In the genomic region with DNA sequence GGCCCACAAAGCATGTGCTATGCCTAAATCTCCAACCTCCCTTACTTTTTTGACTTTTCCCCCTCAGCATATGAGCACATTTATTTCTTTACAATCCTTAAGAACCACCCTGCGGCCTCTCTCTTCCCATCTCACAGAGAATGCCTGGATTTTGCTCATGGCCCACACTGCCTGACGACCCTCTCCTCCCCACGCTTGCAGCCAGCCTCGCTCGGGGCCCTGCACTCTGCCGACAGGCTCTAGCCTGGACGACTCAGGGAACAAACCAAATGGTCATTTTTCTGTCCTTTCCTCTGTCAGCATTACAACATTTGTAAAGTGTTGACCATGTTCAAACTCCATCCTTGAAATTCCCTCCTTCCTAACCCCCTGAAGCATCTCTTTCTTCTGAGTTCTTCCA, we compare ENCODE assay signal across 14 cellular contexts. TPM values are rescaled to one million over a fixed set of nuclear protein-coding genes. Genes with fewer than 3 reads are reported as not detected.
DNase-seq lines count a peak whose midpoint lies in the region; ATAC-seq and TF ChIP-seq lines count a peak whose summit lies in the region.
"Had no signal": no experiment of that assay in that cellular context is flagged by ENCODE, and none has a peak within 500 bp of the region (broad histone marks: within the 10 kb centered on the region; RNA-seq: fewer than 3 reads in every experiment).

No MANE protein-coding gene starts in this region.

- H3K4me1 Mint-ChIP-seq in nephron: peaks cover 29% of the 10 kb centered on the region

- TF ChIP-seq POLR2A in breast epithelium (IDR thresholded peaks at IDR 0.05): no peak

- no peaks in the 10 kb centered on the region for H3K9me3 ChIP-seq in breast epithelium
- no peaks in the 10 kb centered on the region for H3K9me3 ChIP-seq in mammary epithelial cell (replicated peaks; ENCODE audit: insufficient read depth, low read length)
- H3K9me3 ChIP-seq in Panc1 (ENCODE audit: control insufficient read depth, insufficient read depth, low read depth, low read length): no peaks in the 10 kb centered on the region
- H3K9me3 ChIP-seq: BLaER1, HAP-1 had no signal

- in situ Hi-C loops in mammary epithelial cell (cut with MboI; ENCODE audit: low sequenced_read_pairs in 2 of 2) (no loop called here), Panc1 (cut with HindIII; ENCODE audit: low pct_unique_long_range_greater_than_20kb, low sequenced_read_pairs) (no loop called here)

- no peak for TF ChIP-seq CTCF in breast epithelium (IDR thresholded peaks at IDR 0.05)
- TF ChIP-seq CTCF in mammary epithelial cell (conservative IDR thresholded peaks at IDR 0.05 in 1 of 2, IDR thresholded peaks at IDR 0.05 in 1 of 2; ENCODE audit: extremely low read depth in 1 of 2, insufficient read depth in 1 of 2, low read depth in 1 of 2, low read length in 2 of 2): no peak
- no peak for TF ChIP-seq CTCF in Panc1 (IDR thresholded peaks at IDR 0.05)
- no peak for TF ChIP-seq CTCF in nephron (IDR thresholded peaks at IDR 0.05; ENCODE audit: unreplicated experiment in 3 of 3)

- no peaks in the 10 kb centered on the region for H3K79me2 ChIP-seq in mammary epithelial cell (ENCODE audit: insufficient read depth, low read length)

- H3K27me3 Mint-ChIP-seq in nephron (ENCODE audit: low read depth): peaks cover 33% of the 10 kb centered on the region

- dilution Hi-C loops in mammary epithelial cell (cut with HindIII; ENCODE audit: low sequenced_read_pairs): no loop called here

- H3K4me1 ChIP-seq in breast epithelium: peaks cover 2 to 14% of the 10 kb centered on the region in 2 donors
- peaks cover 11% of the 10 kb centered on the region for H3K4me1 ChIP-seq in mammary epithelial cell (ENCODE audit: insufficient read depth, low read length)
- peaks cover 17% of the 10 kb centered on the region for H3K4me1 ChIP-seq in Panc1 (ENCODE audit: control insufficient read depth, insufficient read depth, low read length)
- H3K4me1 ChIP-seq: BLaER1, HAP-1 had no signal

- H3K4me3 ChIP-seq in breast epithelium (no peak overlapping the region), mammary epithelial cell (replicated peaks in 1 of 3; ENCODE audit: insufficient read depth in 1 of 3, low read depth in 2 of 3, low read length in 3 of 3) (no peak overlapping the region), Panc1 (ENCODE audit: low read depth in 2 of 2, low read length in 2 of 2) (no peak overlapping the region)
- H3K4me3 ChIP-seq: BLaER1, GM12878, HAP-1 had no signal

- H3K27ac Mint-ChIP-seq in nephron: peak overlapping the region; percentile 63 to 76 (median 64)
- H3K27ac Mint-ChIP-seq: CD8-positive, alpha-beta T cell had no signal

- H3K27me3 ChIP-seq in breast epithelium (no peaks in the 10 kb centered on the region), mammary epithelial cell (ENCODE audit: insufficient read depth, low read length) (no peaks in the 10 kb centered on the region), Panc1 (ENCODE audit: control insufficient read depth, insufficient read depth, low read length) (no peaks in the 10 kb centered on the region)

- 87% methylated on average over 6 of the region's 7 CpGs for WGBS in mammary epithelial cell (ENCODE audit: low coverage, missing lambda C conversion rate)

- no peak for DNase-seq in breast epithelium (ENCODE audit: low spot score in 2 of 2)
- no peak for DNase-seq in mammary epithelial cell
- DNase-seq in Panc1 (ENCODE audit: low read depth, low spot score): no peak
- no peak for DNase-seq in stimulated activated naive CD4-positive, alpha-beta T cell (lab: John Stamatoyannopoulos, UW)
- no peak for DNase-seq in posterior cingulate gyrus
- DNase-seq in NOMO-1 treated with DMSO at 0.1 percent for 48 hours (lab: John Stamatoyannopoulos, UW; ENCODE audit: unreplicated experiment): no peak
- DNase-seq: 8988T; Calu3; CD8-positive, alpha-beta T cell; DND-41 had no signal

- no peak overlapping the region for H3K4me3 Mint-ChIP-seq in nephron
- H3K4me3 Mint-ChIP-seq: CD8-positive, alpha-beta T cell had no signal

- POLR2A ChIA-PET in Panc1 (lab: Charles Lee): no interaction called here

- no peak overlapping the region for H3K4me2 ChIP-seq in mammary epithelial cell (ENCODE audit: insufficient read depth, low read depth, low read length)
- H3K4me2 ChIP-seq: BLaER1 had no signal

- CTCF ChIA-PET in mammary epithelial cell (lab: Charles Lee; ENCODE audit: low non-redundant PET) (no interaction called here), Panc1 (lab: Charles Lee) (no interaction called here)

- BruUV-seq in mammary epithelial cell (replicated peaks; lab: Mats Ljungman, UMichigan) (no TSS peak), Panc1 (replicated peaks; lab: Mats Ljungman, UMichigan) (no TSS peak)

- H3K36me3 Mint-ChIP-seq in nephron (ENCODE audit: low read depth): no peaks in the 10 kb centered on the region
- H3K36me3 Mint-ChIP-seq: CD8-positive, alpha-beta T cell had no signal

- no peaks in the 10 kb centered on the region for H3K36me3 ChIP-seq in breast epithelium
- no peaks in the 10 kb centered on the region for H3K36me3 ChIP-seq in mammary epithelial cell (ENCODE audit: insufficient read depth, low read length)
- no peaks in the 10 kb centered on the region for H3K36me3 ChIP-seq in Panc1 (ENCODE audit: control insufficient read depth, insufficient read depth, low read length)
- H3K36me3 ChIP-seq: BLaER1, HAP-1 had no signal

- H3K9ac ChIP-seq in mammary epithelial cell (ENCODE audit: insufficient read depth, low read length): no peak overlapping the region
- H3K9ac ChIP-seq: BLaER1 had no signal

- peak; percentile 12; the same call in 1 of the 2 replicates for ATAC-seq in Panc1
- ATAC-seq: CD8-positive, alpha-beta T cell; GM12878 had no signal

- no peaks in the 10 kb centered on the region for H4K20me1 ChIP-seq in mammary epithelial cell (ENCODE audit: insufficient read depth, low read length)

- intact Hi-C loops in breast epithelium (cut with DNase I; ENCODE audit: low total_unique reads) (no loop called here), mammary epithelial cell (cut with micrococcal nuclease) (no loop called here), Panc1 (cut with micrococcal nuclease; ENCODE audit: unreplicated experiment) (no loop called here), posterior cingulate gyrus (cut with DNase I) (no loop called here)

- no peaks in the 10 kb centered on the region for H3K9me3 Mint-ChIP-seq in nephron
- H3K9me3 Mint-ChIP-seq: CD8-positive, alpha-beta T cell had no signal

- H3K27ac ChIP-seq in breast epithelium (peak overlapping the region; percentile 74 to 84), mammary epithelial cell (ENCODE audit: insufficient read depth, low read depth, low read length) (no peak overlapping the region), Panc1 (ENCODE audit: low read length) (no peak overlapping the region)
- H3K27ac ChIP-seq: BLaER1 had no signal

- no peak overlapping the region for H2AFZ ChIP-seq in mammary epithelial cell (ENCODE audit: low read depth, low read length)

RNA-seq across cellular contexts. Expression of gene HES1, which starts 11.7 kb away (rescaled TPM):
- total RNA-seq in breast epithelium (100 to 1,000 TPM in 1 of 3 donors, 10 to 100 TPM in 1, 1 to 10 TPM in 1; 6.6 to 110 (median 87.2) TPM), mammary epithelial cell (10 to 100 TPM; 33.0 to 74.4 TPM), Panc1 (2021; ENCODE audit: unreplicated experiment) (28.5 TPM)
- polyA plus RNA-seq in mammary epithelial cell: 22.7 TPM
- polyA minus RNA-seq in mammary epithelial cell: 12.6 TPM
- polyA plus RNA-seq in Panc1 (2012; ENCODE audit: insufficient read length): 33.2 TPM

Comparison
In these comparisons a context has a peak if more than half of its experiments do, and no peak if none do; other contexts are left out.
1. H3K27ac ChIP-seq: peak in breast epithelium (2 of 2); none in mammary epithelial cell (single experiment) and Panc1 (single experiment).